ENCODE assay signal across 24 cellular contexts in the genomic region with DNA sequence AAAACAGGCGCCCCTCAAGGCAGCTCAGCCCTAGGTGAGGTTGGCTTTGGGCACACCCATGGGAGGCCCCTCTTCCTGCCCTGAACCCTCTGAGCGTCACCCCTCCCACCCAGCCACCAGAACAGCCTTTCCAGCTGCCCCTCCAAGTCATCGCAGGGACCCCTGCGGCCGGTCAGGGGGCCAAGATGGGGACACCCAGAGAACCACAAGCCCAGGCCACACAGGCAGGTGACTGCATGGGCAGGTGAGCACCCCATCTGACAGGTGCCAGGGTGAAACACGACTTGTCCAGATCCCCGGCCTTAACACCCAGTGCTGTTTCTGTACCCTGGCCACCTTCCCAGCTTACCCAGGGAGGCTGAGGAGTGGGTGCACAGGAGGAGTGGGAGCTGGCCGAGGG. TPM values are rescaled to one million over a fixed set of nuclear protein-coding genes. Genes with fewer than 3 reads are reported as not detected.
DNase-seq lines count a peak whose midpoint lies in the region; ATAC-seq and TF ChIP-seq lines count a peak whose summit lies in the region.
"Had no signal": no experiment of that assay in that cellular context is flagged by ENCODE, and none has a peak within 500 bp of the region (broad histone marks: within the 10 kb centered on the region; RNA-seq: fewer than 3 reads in every experiment).

No MANE protein-coding gene starts in this region.

- H3K27me3 ChIP-seq in BLaER1 treated with 17β-estradiol and CSF1 and Interleukin-3, amounts not matched to agents 10 nM and 100 nM, result peaks cover 0 to 6% (median 0%) of the 10 kb centered on the region in 11 experiments; a peak in 2 of 22 replicates
- H3K27me3 ChIP-seq in adipocyte (replicated peaks; ENCODE audit: control insufficient read depth, insufficient read depth, low read length) (no peaks in the 10 kb centered on the region), right cardiac atrium (ENCODE audit: control insufficient read depth, insufficient read depth) (no peaks in the 10 kb centered on the region)
- H3K27me3 ChIP-seq: ascending aorta, neutrophil, transverse colon had no signal

- peaks cover 72% of the 10 kb centered on the region for H3K4me1 Mint-ChIP-seq in stimulated activated memory B cell treated with anti-CD40 and anti-IgM and Interleukin-4, amounts not matched to agents 10 μg/mL and 1 μg/mL and 100 μg/mL, for 72 hours

- no peaks in the 10 kb centered on the region for H3K36me3 Mint-ChIP-seq in stimulated activated memory B cell treated with anti-CD40 and anti-IgM and Interleukin-4, amounts not matched to agents 10 μg/mL and 1 μg/mL and 100 μg/mL, for 72 hours
- H3K36me3 Mint-ChIP-seq: activated CD4-positive, alpha-beta memory T cell treated with anti-CD3 and anti-CD28 coated beads for 36 hours; activated naive CD4-positive, alpha-beta T cell treated with anti-CD3 and anti-CD28 coated beads, Interleukin-2, amount 50 U/mL, for 72 hours; IgD-negative memory B cell; memory B cell had no signal

- peaks cover 0 to 29% (median 0%) of the 10 kb centered on the region in 11 experiments; a peak in 4 of 22 replicates for H4K20me1 ChIP-seq in BLaER1 treated with 17β-estradiol and CSF1 and Interleukin-3, amounts not matched to agents 10 nM and 100 nM

- H3K27ac ChIP-seq in BLaER1 treated with 17β-estradiol and CSF1 and Interleukin-3, amounts not matched to agents 10 nM and 100 nM, result peak overlapping the region in 8 of 11 experiments; percentile 23 to 95 (median 88); a peak in 12 of 22 replicates
- H3K27ac ChIP-seq in right cardiac atrium (ENCODE audit: low read length), result peak overlapping the region; percentile 79
- H3K27ac ChIP-seq: psoas muscle had no signal

- H3K4me3 Mint-ChIP-seq in stimulated activated memory B cell treated with anti-CD40 and anti-IgM and Interleukin-4, amounts not matched to agents 10 μg/mL and 1 μg/mL and 100 μg/mL, for 72 hours, result no peak overlapping the region
- H3K4me3 Mint-ChIP-seq: activated CD4-positive, alpha-beta memory T cell treated with anti-CD3 and anti-CD28 coated beads for 36 hours; activated T-helper 17 cell treated with anti-CD3 and anti-CD28 coated beads, Interleukin-2, amount 50 U/mL, for 72 hours; B cell; memory B cell; stimulated activated naive CD8-positive, alpha-beta T cell treated with anti-CD3 and anti-CD28 coated beads, Interleukin-15, amount 100 ng/mL, for 72 hours had no signal

- TF ChIP-seq CTCF in omental fat pad (IDR thresholded peaks at IDR 0.05), result no peak

- H3K9me3 ChIP-seq in BLaER1 treated with 17β-estradiol and CSF1 and Interleukin-3, amounts not matched to agents 10 nM and 100 nM (replicated peaks in 1 of 11), result no peaks in the 10 kb centered on the region
- H3K9me3 ChIP-seq in adipocyte (ENCODE audit: control insufficient read depth, low read length) (no peaks in the 10 kb centered on the region), right cardiac atrium (ENCODE audit: control insufficient read depth, low read length) (no peaks in the 10 kb centered on the region)
- H3K9me3 ChIP-seq: ascending aorta, neutrophil, psoas muscle, transverse colon had no signal

- DNase-seq in adipocyte (ENCODE audit: low read depth) (no peak), right cardiac atrium (peak in 1 of 3 donors; percentile 49), SIG-M5 (lab: John Stamatoyannopoulos, UW) (no peak), GM03348 (ENCODE audit: low spot score) (no peak), omental fat pad (ENCODE audit: low spot score) (no peak)
- DNase-seq: activated CD4-positive, alpha-beta memory T cell treated with anti-CD3 and anti-CD28 coated beads for 36 hours; activated CD8-positive, alpha-beta memory T cell treated with anti-CD3 and anti-CD28 coated beads, Interleukin-2, amount 50 U/mL, for 48 hours; DMS79; NCI-H2029; NCI-H226; stimulated activated naive CD8-positive, alpha-beta T cell treated with anti-CD3 and anti-CD28 coated beads, Interleukin-15, amount 100 ng/mL, for 72 hours; transverse colon had no signal

- H3K9ac ChIP-seq in BLaER1 treated with 17β-estradiol and CSF1 and Interleukin-3, amounts not matched to agents 10 nM and 100 nM, result peak overlapping the region in 5 of 11 experiments; percentile 6 to 35 (median 14); a peak in 2 of 22 replicates
- peak overlapping the region; percentile 5 for H3K9ac ChIP-seq in adipocyte (ENCODE audit: low read length)

- H3K4me1 ChIP-seq in BLaER1 treated with 17β-estradiol and CSF1 and Interleukin-3, amounts not matched to agents 10 nM and 100 nM, result peaks cover 81 to 98% (median 93%) of the 10 kb centered on the region in 10 experiments
- H3K4me1 ChIP-seq in adipocyte (ENCODE audit: control insufficient read depth, insufficient read depth, low read length) (peaks cover 42% of the 10 kb centered on the region), right cardiac atrium (ENCODE audit: control insufficient read depth, insufficient read depth, low read length) (peaks cover 17% of the 10 kb centered on the region)

- peak overlapping the region; percentile 22 for H3K27ac Mint-ChIP-seq in stimulated activated memory B cell treated with anti-CD40 and anti-IgM and Interleukin-4, amounts not matched to agents 10 μg/mL and 1 μg/mL and 100 μg/mL, for 72 hours
- H3K27ac Mint-ChIP-seq: activated CD4-positive, alpha-beta memory T cell treated with anti-CD3 and anti-CD28 coated beads for 36 hours; activated naive CD4-positive, alpha-beta T cell treated with anti-CD3 and anti-CD28 coated beads, Interleukin-2, amount 50 U/mL, for 72 hours; activated T-helper 17 cell treated with anti-CD3 and anti-CD28 coated beads, Interleukin-2, amount 50 U/mL, for 72 hours; memory B cell; stimulated activated naive CD8-positive, alpha-beta T cell treated with anti-CD3 and anti-CD28 coated beads, Interleukin-15, amount 100 ng/mL, for 72 hours had no signal

- H3K4me3 ChIP-seq in BLaER1 treated with 17β-estradiol and CSF1 and Interleukin-3, amounts not matched to agents 10 nM and 100 nM, result no peak overlapping the region
- H3K4me3 ChIP-seq in adipocyte (ENCODE audit: low read length) (no peak overlapping the region), right cardiac atrium (ENCODE audit: low read length) (no peak overlapping the region)
- H3K4me3 ChIP-seq: ascending aorta, psoas muscle, transverse colon had no signal

- no peaks in the 10 kb centered on the region; a peak in 1 of 22 replicates for H3K36me3 ChIP-seq in BLaER1 treated with 17β-estradiol and CSF1 and Interleukin-3, amounts not matched to agents 10 nM and 100 nM
- H3K36me3 ChIP-seq in adipocyte (ENCODE audit: control insufficient read depth, insufficient read depth, low read length, severe bottlenecking), result no peaks in the 10 kb centered on the region
- H3K36me3 ChIP-seq: ascending aorta, neutrophil, transverse colon had no signal

- no peaks in the 10 kb centered on the region for H3K9me3 Mint-ChIP-seq in stimulated activated memory B cell treated with anti-CD40 and anti-IgM and Interleukin-4, amounts not matched to agents 10 μg/mL and 1 μg/mL and 100 μg/mL, for 72 hours
- H3K9me3 Mint-ChIP-seq: activated CD4-positive, alpha-beta memory T cell treated with anti-CD3 and anti-CD28 coated beads for 36 hours; activated naive CD4-positive, alpha-beta T cell treated with anti-CD3 and anti-CD28 coated beads, Interleukin-2, amount 50 U/mL, for 72 hours; activated T-helper 17 cell treated with anti-CD3 and anti-CD28 coated beads, Interleukin-2, amount 50 U/mL, for 72 hours; IgD-negative memory B cell; memory B cell; stimulated activated naive CD8-positive, alpha-beta T cell treated with anti-CD3 and anti-CD28 coated beads, Interleukin-15, amount 100 ng/mL, for 72 hours had no signal

- 82% methylated on average over 8 of the region's 8 CpGs for WGBS in right cardiac atrium

- intact Hi-C loops in right cardiac atrium (cut with DNase I), result no loop called here

- H3K27me3 Mint-ChIP-seq in stimulated activated memory B cell treated with anti-CD40 and anti-IgM and Interleukin-4, amounts not matched to agents 10 μg/mL and 1 μg/mL and 100 μg/mL, for 72 hours, result no peaks in the 10 kb centered on the region
- H3K27me3 Mint-ChIP-seq: activated CD4-positive, alpha-beta memory T cell treated with anti-CD3 and anti-CD28 coated beads for 36 hours; activated T-helper 17 cell treated with anti-CD3 and anti-CD28 coated beads, Interleukin-2, amount 50 U/mL, for 72 hours; B cell; memory B cell; stimulated activated naive CD8-positive, alpha-beta T cell treated with anti-CD3 and anti-CD28 coated beads, Interleukin-15, amount 100 ng/mL, for 72 hours had no signal

- ATAC-seq in right cardiac atrium, result peak in 1 of 2 donors; percentile 1
- no peak for ATAC-seq in stimulated activated memory B cell treated with anti-CD40 and anti-IgM and Interleukin-4, amounts not matched to agents 10 μg/mL and 1 μg/mL and 100 μg/mL, for 72 hours
- no peak for ATAC-seq in omental fat pad (ENCODE audit: low FRiP score)
- ATAC-seq in GM18520 (IDR thresholded peaks at IDR 0.05; ENCODE audit: unreplicated experiment), result no peak
- ATAC-seq: activated CD4-positive, CD25-positive, alpha-beta regulatory T cell treated with anti-CD3 and anti-CD28 coated beads, Interleukin-2, amount 50 U/mL, for 24 hours; activated naive CD4-positive, alpha-beta T cell treated with anti-CD3 and anti-CD28 coated beads, Interleukin-2, amount 50 U/mL, for 72 hours; activated T-helper 17 cell treated with anti-CD3 and anti-CD28 coated beads, Interleukin-2, amount 50 U/mL, for 72 hours; stimulated activated naive CD8-positive, alpha-beta T cell treated with anti-CD3 and anti-CD28 coated beads, Interleukin-15, amount 100 ng/mL, for 72 hours had no signal

- peak overlapping the region; percentile 20 to 100 (median 98); a peak in 20 of 22 replicates for H3K4me2 ChIP-seq in BLaER1 treated with 17β-estradiol and CSF1 and Interleukin-3, amounts not matched to agents 10 nM and 100 nM

RNA-seq across cellular contexts. Expression of gene GRAMD4, which starts 24.6 kb away (rescaled TPM):
- total RNA-seq in right cardiac atrium (100 to 1,000 TPM in 1 of 4 donors, 10 to 100 TPM in 3; 74.3 to 106 (median 88.5) TPM), omental fat pad (10 to 100 TPM; 19.1 to 25.4 (median 19.5) TPM)
- polyA plus RNA-seq in right cardiac atrium, result 31.6 TPM

RNA-seq across cellular contexts. Expression of gene CELSR1, which starts 58.1 kb away (rescaled TPM):
- total RNA-seq in right cardiac atrium (1 to 10 TPM; 5.5 to 7.9 (median 6.5) TPM), omental fat pad (1 to 10 TPM; 1.3 to 5.9 (median 2.7) TPM)
- 5.6 TPM for polyA plus RNA-seq in right cardiac atrium
